In the genomic region with DNA sequence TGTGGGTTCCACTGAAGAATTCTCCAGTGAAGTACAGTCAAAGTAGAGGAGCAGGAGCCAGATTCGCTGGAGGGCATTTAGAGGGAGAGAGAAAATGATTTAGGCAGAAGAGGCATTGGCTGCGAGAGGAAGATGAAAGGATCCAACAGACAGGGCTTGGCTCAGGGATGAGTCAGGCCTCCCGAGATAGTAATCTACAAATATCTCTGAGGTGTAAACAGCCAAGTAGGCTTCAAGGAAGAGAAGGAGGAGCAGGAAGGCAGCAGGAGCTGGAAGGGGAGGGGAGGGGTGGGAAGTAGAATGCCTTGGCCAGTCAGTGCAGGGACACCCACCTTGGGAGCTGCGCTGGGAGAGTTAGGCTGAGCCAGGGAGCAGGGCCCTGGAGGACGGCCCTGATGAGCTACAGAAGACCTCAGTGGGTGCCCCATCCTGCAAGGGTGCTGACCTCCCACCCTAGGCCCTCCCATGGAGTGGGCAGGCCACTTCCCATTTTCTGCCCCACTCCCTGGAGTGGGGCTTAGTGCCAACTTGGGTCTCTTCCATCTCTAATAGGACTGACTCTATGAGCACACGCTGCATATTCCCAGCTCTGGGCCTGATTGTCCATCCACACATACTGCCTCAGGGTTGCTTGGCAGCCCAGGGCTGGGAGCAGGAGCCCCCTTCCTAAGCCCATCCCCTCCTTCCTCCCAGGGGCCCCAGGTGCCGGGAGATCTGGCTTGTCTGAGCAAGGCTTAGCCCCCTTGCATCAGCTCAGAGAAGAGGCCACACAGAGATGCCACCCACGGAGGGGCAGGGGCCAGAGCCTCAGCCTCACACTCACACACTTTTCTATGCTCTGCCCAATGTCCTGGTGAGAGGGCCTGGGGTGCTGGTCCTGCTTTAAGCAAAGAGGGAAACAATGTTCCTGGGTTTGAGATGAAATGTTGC, we compare ENCODE assay signal across 13 cellular contexts. TPM values are rescaled to one million over a fixed set of nuclear protein-coding genes. Genes with fewer than 3 reads are reported as not detected.
DNase-seq lines count a peak whose midpoint lies in the region; ATAC-seq and TF ChIP-seq lines count a peak whose summit lies in the region.
"Had no signal": no experiment of that assay in that cellular context is flagged by ENCODE, and none has a peak within 500 bp of the region (broad histone marks: within the 10 kb centered on the region; RNA-seq: fewer than 3 reads in every experiment).

No MANE protein-coding gene starts in this region.

- DNase-seq in BJ (ENCODE audit: low read depth) (peak; percentile 67), LoVo (ENCODE audit: low spot score) (peak; percentile 58), breast epithelium (ENCODE audit: low spot score in 2 of 2) (peak; percentile 56 to 62), myocyte (ENCODE audit: low read depth) (peak; percentile 22), NCI-H1436 treated with DMSO at 0.1 percent for 48 hours (lab: John Stamatoyannopoulos, UW) (no peak)
- DNase-seq: NCI-H187, RPMI8226, small intestine had no signal

- H3K4me3 ChIP-seq in BJ (ENCODE audit: low read depth, low read length) (no peak overlapping the region), breast epithelium (no peak overlapping the region)

- H3K27me3 ChIP-seq in BJ (ENCODE audit: control insufficient read depth, insufficient read depth, low read length), result no peaks in the 10 kb centered on the region
- peaks cover 0 to 72% of the 10 kb centered on the region in 2 donors for H3K27me3 ChIP-seq in breast epithelium

- TF ChIP-seq POLR2A in breast epithelium (IDR thresholded peaks at IDR 0.05), result no peak

- no peaks in the 10 kb centered on the region for H3K4me1 ChIP-seq in breast epithelium

- intact Hi-C loops in breast epithelium (cut with DNase I; ENCODE audit: low total_unique reads), result no loop called here

- TF ChIP-seq CTCF in BJ (IDR thresholded peaks at IDR 0.05; ENCODE audit: insufficient read depth, low read depth, low read length) (no peak), breast epithelium (IDR thresholded peaks at IDR 0.05) (no peak)

- no peaks in the 10 kb centered on the region for H3K9me3 ChIP-seq in breast epithelium

- ATAC-seq in GM19324 (IDR thresholded peaks at IDR 0.05; ENCODE audit: low FRiP score, unreplicated experiment), result no peak
- ATAC-seq in GM21381 (IDR thresholded peaks at IDR 0.05; ENCODE audit: unreplicated experiment), result no peak
- ATAC-seq in GM19328 (IDR thresholded peaks at IDR 0.05; ENCODE audit: unreplicated experiment), result no peak
- ATAC-seq: activated T-helper 17 cell treated with anti-CD3 and anti-CD28 coated beads, Interleukin-2, amount 50 U/mL, for 72 hours had no signal

- no peaks in the 10 kb centered on the region for H3K36me3 ChIP-seq in BJ (ENCODE audit: control insufficient read depth, insufficient read depth, low read length)
- H3K36me3 ChIP-seq in breast epithelium, result no peaks in the 10 kb centered on the region

- H3K27ac ChIP-seq in breast epithelium, result peak overlapping the region in 1 of 2 donors; percentile 62
- H3K27ac ChIP-seq: HL-60 had no signal

- CTCF ChIA-PET in BJ (lab: Yijun Ruan, JAX), result interaction anchor here (0.8 kb wide), 1 partner anchor 287 kb away, joined by 3 read pairs; no protein-coding TSS in a partner anchor

- POLR2A ChIA-PET in BJ (lab: Charles Lee), result interaction anchor here (0.7 kb wide), 1 partner anchor 19 kb away, joined by 10 read pairs; no protein-coding TSS in a partner anchor

RNA-seq across cellular contexts. Expression of gene PJA1, which starts 55.3 kb away (rescaled TPM):
- polyA plus RNA-seq in BJ (2011; rRNA removed), result 20.2 and 21.7 TPM in 2 replicates
- polyA minus RNA-seq in BJ (2011; rRNA and poly(A)+ RNA removed), result 12.9 and 17.7 TPM in 2 replicates
- 10 to 100 TPM; 20.0 to 50.1 (median 25.6) TPM for total RNA-seq in breast epithelium
- total RNA-seq in myocyte, result 14.7 and 21.4 TPM in 2 replicates
- polyA plus RNA-seq in myocyte (2012), result 18.6 TPM
